ENCODE assay signal across 8 cellular contexts in genomic region chr1:21508580-21509350, GRCh38. TPM values are rescaled to one million over a fixed set of nuclear protein-coding genes. Genes with fewer than 3 reads are reported as not detected.
DNase-seq lines count a peak whose midpoint lies in the region; ATAC-seq and TF ChIP-seq lines count a peak whose summit lies in the region.

No MANE protein-coding gene starts in this region.

- CTCF ChIA-PET in WTC11 (lab: Charles Lee), result interaction anchor here (0.7 to 6.0 kb wide), 22 partner anchors 10 to 253 kb away, joined by 3 to 62 read pairs (median 6); no protein-coding TSS in a partner anchor

- peaks cover 21% of the 10 kb centered on the region for H3K27me3 Mint-ChIP-seq in WTC11 (ENCODE audit: low read depth)

- peaks cover 3% of the 10 kb centered on the region; the same call in 1 of the 2 replicates for H3K36me3 Mint-ChIP-seq in WTC11

- POLR2A ChIA-PET in WTC11 (lab: Charles Lee), result interaction anchor here (0.5 to 1.5 kb wide), 3 partner anchors 24 to 1791 kb away, joined by 4 to 8 read pairs (median 5); no protein-coding TSS in a partner anchor

- ATAC-seq in WTC11 (peak; percentile 90), left lobe of liver (peak; percentile 94), HG03469 (IDR thresholded peaks at IDR 0.05; ENCODE audit: unreplicated experiment) (no peak), GM21447 (IDR thresholded peaks at IDR 0.05; ENCODE audit: unreplicated experiment) (no peak)

- peak; percentile 48 for TF ChIP-seq CTCF in LNCAP (IDR thresholded peaks at IDR 0.05)
- no peak for TF ChIP-seq CTCF in WTC11 (IDR thresholded peaks at IDR 0.05)

- H3K9me3 Mint-ChIP-seq in WTC11, result no peaks in the 10 kb centered on the region

- H3K27ac Mint-ChIP-seq in WTC11, result no peak overlapping the region

- peak overlapping the region; percentile 69 for H3K4me3 Mint-ChIP-seq in WTC11

- H3K4me1 Mint-ChIP-seq in WTC11, result peaks cover 34% of the 10 kb centered on the region

- peak; percentile 20 for DNase-seq in DMS153 treated with DMSO at 0.1 percent for 48 hours (lab: John Stamatoyannopoulos, UW; ENCODE audit: unreplicated experiment)
- DNase-seq in WTC11 (ENCODE audit: low spot score), result peak; percentile 92
- peak; percentile 23 for DNase-seq in cerebellar cortex (ENCODE audit: low spot score)
- DNase-seq in left lobe of liver (ENCODE audit: low spot score), result peak; percentile 68
- peak; percentile 57 to 70 for DNase-seq in stimulated activated CD4-positive, alpha-beta T cell treated with anti-CD3 and anti-CD28 coated beads, Interleukin-4, amount 100 ng/mL, for 48 hours (ENCODE audit: low read depth in 2 of 2)

TF ChIP-seq in WTC11, 78 proteins besides CTCF, POLR2A, EP300 and RAD21 (continues in another document):
- TF ChIP-seq ZSCAN18 (CRISPR knock-in tag; IDR thresholded peaks at IDR 0.05) (no peak), ZNF416 (CRISPR knock-in tag; IDR thresholded peaks at IDR 0.05) (no peak), FOXK1 (CRISPR knock-in tag; IDR thresholded peaks at IDR 0.05) (no peak), USF2 (CRISPR knock-in tag; IDR thresholded peaks at IDR 0.05) (peak; percentile 22; the same call in 1 of the 2 replicates), GTF2I (CRISPR knock-in tag; conservative IDR thresholded peaks at IDR 0.05) (no peak), MXD4 (CRISPR knock-in tag; IDR thresholded peaks at IDR 0.05; ENCODE audit: borderline replicate concordance) (no peak), ZNF317 (CRISPR knock-in tag; IDR thresholded peaks at IDR 0.05; ENCODE audit: borderline replicate concordance, low read depth) (no peak), ZNF219 (CRISPR knock-in tag; IDR thresholded peaks at IDR 0.05; ENCODE audit: borderline replicate concordance) (no peak), HMGA2 (CRISPR knock-in tag; IDR thresholded peaks at IDR 0.05) (no peak), MAX (CRISPR knock-in tag; IDR thresholded peaks at IDR 0.05) (peak; percentile 64), NFATC4 (CRISPR knock-in tag; IDR thresholded peaks at IDR 0.05) (no peak), ATF1 (CRISPR knock-in tag; IDR thresholded peaks at IDR 0.05) (no peak), SOX15 (CRISPR knock-in tag; IDR thresholded peaks at IDR 0.05) (no peak), MYBL2 (CRISPR knock-in tag; IDR thresholded peaks at IDR 0.05) (no peak)
- TF ChIP-seq, protein P1, sequence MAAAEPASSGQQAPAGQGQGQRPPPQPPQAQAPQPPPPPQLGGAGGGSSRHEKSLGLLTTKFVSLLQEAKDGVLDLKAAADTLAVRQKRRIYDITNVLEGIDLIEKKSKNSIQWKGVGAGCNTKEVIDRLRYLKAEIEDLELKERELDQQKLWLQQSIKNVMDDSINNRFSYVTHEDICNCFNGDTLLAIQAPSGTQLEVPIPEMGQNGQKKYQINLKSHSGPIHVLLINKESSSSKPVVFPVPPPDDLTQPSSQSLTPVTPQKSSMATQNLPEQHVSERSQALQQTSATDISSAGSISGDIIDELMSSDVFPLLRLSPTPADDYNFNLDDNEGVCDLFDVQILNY (CRISPR knock-in tag; IDR thresholded peaks at IDR 0.05), result no peak
- TF ChIP-seq, protein P2, sequence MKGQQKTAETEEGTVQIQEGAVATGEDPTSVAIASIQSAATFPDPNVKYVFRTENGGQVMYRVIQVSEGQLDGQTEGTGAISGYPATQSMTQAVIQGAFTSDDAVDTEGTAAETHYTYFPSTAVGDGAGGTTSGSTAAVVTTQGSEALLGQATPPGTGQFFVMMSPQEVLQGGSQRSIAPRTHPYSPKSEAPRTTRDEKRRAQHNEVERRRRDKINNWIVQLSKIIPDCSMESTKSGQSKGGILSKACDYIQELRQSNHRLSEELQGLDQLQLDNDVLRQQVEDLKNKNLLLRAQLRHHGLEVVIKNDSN (CRISPR knock-in tag; IDR thresholded peaks at IDR 0.05), result 0 out of 2 replicates have a peak, but pooled peaks have one; percentile 27
- TF ChIP-seq, protein P3, sequence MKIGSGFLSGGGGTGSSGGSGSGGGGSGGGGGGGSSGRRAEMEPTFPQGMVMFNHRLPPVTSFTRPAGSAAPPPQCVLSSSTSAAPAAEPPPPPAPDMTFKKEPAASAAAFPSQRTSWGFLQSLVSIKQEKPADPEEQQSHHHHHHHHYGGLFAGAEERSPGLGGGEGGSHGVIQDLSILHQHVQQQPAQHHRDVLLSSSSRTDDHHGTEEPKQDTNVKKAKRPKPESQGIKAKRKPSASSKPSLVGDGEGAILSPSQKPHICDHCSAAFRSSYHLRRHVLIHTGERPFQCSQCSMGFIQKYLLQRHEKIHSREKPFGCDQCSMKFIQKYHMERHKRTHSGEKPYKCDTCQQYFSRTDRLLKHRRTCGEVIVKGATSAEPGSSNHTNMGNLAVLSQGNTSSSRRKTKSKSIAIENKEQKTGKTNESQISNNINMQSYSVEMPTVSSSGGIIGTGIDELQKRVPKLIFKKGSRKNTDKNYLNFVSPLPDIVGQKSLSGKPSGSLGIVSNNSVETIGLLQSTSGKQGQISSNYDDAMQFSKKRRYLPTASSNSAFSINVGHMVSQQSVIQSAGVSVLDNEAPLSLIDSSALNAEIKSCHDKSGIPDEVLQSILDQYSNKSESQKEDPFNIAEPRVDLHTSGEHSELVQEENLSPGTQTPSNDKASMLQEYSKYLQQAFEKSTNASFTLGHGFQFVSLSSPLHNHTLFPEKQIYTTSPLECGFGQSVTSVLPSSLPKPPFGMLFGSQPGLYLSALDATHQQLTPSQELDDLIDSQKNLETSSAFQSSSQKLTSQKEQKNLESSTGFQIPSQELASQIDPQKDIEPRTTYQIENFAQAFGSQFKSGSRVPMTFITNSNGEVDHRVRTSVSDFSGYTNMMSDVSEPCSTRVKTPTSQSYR (CRISPR knock-in tag; IDR thresholded peaks at IDR 0.05), result no peak
- TF ChIP-seq, protein P4, sequence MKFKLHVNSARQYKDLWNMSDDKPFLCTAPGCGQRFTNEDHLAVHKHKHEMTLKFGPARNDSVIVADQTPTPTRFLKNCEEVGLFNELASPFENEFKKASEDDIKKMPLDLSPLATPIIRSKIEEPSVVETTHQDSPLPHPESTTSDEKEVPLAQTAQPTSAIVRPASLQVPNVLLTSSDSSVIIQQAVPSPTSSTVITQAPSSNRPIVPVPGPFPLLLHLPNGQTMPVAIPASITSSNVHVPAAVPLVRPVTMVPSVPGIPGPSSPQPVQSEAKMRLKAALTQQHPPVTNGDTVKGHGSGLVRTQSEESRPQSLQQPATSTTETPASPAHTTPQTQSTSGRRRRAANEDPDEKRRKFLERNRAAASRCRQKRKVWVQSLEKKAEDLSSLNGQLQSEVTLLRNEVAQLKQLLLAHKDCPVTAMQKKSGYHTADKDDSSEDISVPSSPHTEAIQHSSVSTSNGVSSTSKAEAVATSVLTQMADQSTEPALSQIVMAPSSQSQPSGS (CRISPR knock-in tag; IDR thresholded peaks at IDR 0.05; ENCODE audit: borderline replicate concordance, low read depth), result no peak
- TF ChIP-seq, protein P5, sequence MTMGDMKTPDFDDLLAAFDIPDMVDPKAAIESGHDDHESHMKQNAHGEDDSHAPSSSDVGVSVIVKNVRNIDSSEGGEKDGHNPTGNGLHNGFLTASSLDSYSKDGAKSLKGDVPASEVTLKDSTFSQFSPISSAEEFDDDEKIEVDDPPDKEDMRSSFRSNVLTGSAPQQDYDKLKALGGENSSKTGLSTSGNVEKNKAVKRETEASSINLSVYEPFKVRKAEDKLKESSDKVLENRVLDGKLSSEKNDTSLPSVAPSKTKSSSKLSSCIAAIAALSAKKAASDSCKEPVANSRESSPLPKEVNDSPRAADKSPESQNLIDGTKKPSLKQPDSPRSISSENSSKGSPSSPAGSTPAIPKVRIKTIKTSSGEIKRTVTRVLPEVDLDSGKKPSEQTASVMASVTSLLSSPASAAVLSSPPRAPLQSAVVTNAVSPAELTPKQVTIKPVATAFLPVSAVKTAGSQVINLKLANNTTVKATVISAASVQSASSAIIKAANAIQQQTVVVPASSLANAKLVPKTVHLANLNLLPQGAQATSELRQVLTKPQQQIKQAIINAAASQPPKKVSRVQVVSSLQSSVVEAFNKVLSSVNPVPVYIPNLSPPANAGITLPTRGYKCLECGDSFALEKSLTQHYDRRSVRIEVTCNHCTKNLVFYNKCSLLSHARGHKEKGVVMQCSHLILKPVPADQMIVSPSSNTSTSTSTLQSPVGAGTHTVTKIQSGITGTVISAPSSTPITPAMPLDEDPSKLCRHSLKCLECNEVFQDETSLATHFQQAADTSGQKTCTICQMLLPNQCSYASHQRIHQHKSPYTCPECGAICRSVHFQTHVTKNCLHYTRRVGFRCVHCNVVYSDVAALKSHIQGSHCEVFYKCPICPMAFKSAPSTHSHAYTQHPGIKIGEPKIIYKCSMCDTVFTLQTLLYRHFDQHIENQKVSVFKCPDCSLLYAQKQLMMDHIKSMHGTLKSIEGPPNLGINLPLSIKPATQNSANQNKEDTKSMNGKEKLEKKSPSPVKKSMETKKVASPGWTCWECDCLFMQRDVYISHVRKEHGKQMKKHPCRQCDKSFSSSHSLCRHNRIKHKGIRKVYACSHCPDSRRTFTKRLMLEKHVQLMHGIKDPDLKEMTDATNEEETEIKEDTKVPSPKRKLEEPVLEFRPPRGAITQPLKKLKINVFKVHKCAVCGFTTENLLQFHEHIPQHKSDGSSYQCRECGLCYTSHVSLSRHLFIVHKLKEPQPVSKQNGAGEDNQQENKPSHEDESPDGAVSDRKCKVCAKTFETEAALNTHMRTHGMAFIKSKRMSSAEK (CRISPR knock-in tag; IDR thresholded peaks at IDR 0.05; ENCODE audit: borderline replicate concordance), result no peak

RNA-seq across cellular contexts. Expression of gene ALPL, which starts 0.5 kb away (rescaled TPM):
- total RNA-seq in WTC11 (2021) (140 to 148 TPM (median 148 TPM) in 3 replicates), left lobe of liver (29.3 TPM)

Comparison
In these comparisons a context has a peak if more than half of its experiments do, and no peak if none do; other contexts are left out.
1. DNase-seq: peak in every context shown above with its lines; median percentile 92 in WTC11; 68 in left lobe of liver; 64 in stimulated activated CD4-positive, alpha-beta T cell treated with anti-CD3 and anti-CD28 coated beads, Interleukin-4, amount 100 ng/mL, for 48 hours; 23 in cerebellar cortex; 20 in DMS153 treated with DMSO at 0.1 percent for 48 hours.
2. ATAC-seq: peak in WTC11 (single experiment) and left lobe of liver (single experiment); none in HG03469 (single experiment) and GM21447 (single experiment).